1 cellular context compared by ENCODE assay signal in genomic region chr1:156108057-156108456, GRCh38.
TF ChIP-seq lines count a peak whose summit lies in the region.

No MANE protein-coding gene starts in this region.

TF ChIP-seq in WTC11, 78 proteins besides CTCF, POLR2A, EP300 and RAD21 (continued from another document):
- TF ChIP-seq E2F5 (CRISPR knock-in tag; IDR thresholded peaks at IDR 0.05) (no peak), PREB (CRISPR knock-in tag; IDR thresholded peaks at IDR 0.05; ENCODE audit: borderline replicate concordance) (no peak), ZNF281 (CRISPR knock-in tag; IDR thresholded peaks at IDR 0.05) (no peak), MLX (CRISPR knock-in tag; IDR thresholded peaks at IDR 0.05) (no peak), IRF2 (CRISPR knock-in tag; IDR thresholded peaks at IDR 0.05; ENCODE audit: borderline replicate concordance, low read depth) (no peak), E2F4 (CRISPR knock-in tag; IDR thresholded peaks at IDR 0.05; ENCODE audit: borderline replicate concordance, low read depth) (no peak), SMAD3 (CRISPR knock-in tag; IDR thresholded peaks at IDR 0.05; ENCODE audit: borderline replicate concordance) (no peak)
